In the genomic region with DNA sequence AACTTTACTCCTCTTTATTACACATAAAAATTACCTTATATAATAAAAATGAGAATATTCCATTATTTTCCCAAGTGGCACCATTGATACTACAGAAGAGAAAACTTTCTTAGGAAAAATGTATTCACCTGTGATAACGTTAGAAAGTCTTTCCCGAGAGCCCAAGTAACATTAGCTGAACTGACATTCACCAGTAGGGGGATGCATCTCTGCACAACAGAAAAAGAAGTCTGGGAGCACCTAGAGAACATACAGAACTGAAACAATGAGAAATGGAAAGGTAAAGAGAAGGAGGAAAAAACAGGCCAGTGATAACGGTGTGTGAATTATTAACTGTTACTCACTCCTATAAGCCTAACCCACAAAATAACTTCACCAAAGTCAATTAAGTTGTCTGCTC, we compare ENCODE assay signal across 11 cellular contexts.
DNase-seq lines count a peak whose midpoint lies in the region; ATAC-seq and TF ChIP-seq lines count a peak whose summit lies in the region.
"Had no signal": no experiment of that assay in that cellular context is flagged by ENCODE, and none has a peak within 500 bp of the region (broad histone marks: within the 10 kb centered on the region; RNA-seq: fewer than 3 reads in every experiment).

No MANE protein-coding gene starts in this region.

- no peak overlapping the region for H3K27ac ChIP-seq in WERI-Rb-1
- H3K27ac ChIP-seq: suprapubic skin had no signal

- H3K9me3 ChIP-seq in WERI-Rb-1 (ENCODE audit: severe bottlenecking) = peaks cover 4% of the 10 kb centered on the region
- H3K9me3 ChIP-seq in BE2C = no peaks in the 10 kb centered on the region
- H3K9me3 ChIP-seq: suprapubic skin had no signal

- in situ Hi-C loops in KBM-7 (cut with MboI; ENCODE audit: low pct_unique_long_range_greater_than_20kb, low sequenced_read_pairs) = no loop called here

- no peaks in the 10 kb centered on the region for H3K4me1 ChIP-seq in BE2C
- H3K4me1 ChIP-seq: suprapubic skin had no signal

- H3K4me3 ChIP-seq in WERI-Rb-1 (ENCODE audit: low read depth, low read length) (no peak overlapping the region), BE2C (ENCODE audit: low read depth, low read length) (no peak overlapping the region)
- H3K4me3 ChIP-seq: suprapubic skin had no signal

- ATAC-seq in GM19452 (IDR thresholded peaks at IDR 0.05; ENCODE audit: unreplicated experiment) (no peak), GM21529 (IDR thresholded peaks at IDR 0.05; ENCODE audit: unreplicated experiment) (no peak)

- peak; percentile 35 for DNase-seq in ELR (ENCODE audit: low read depth)
- DNase-seq in KBM-7 = peak; percentile 19
- DNase-seq in WERI-Rb-1 = peak; percentile 34
- peak; percentile 63 for DNase-seq in left kidney (ENCODE audit: low read depth, low spot score)
- DNase-seq in BE2C = no peak
- no peak for DNase-seq in activated CD8-positive, alpha-beta memory T cell treated with anti-CD3 and anti-CD28 coated beads, Interleukin-2, amount 50 U/mL, for 4 hours
- DNase-seq: GF-D8; stimulated activated CD4-positive, alpha-beta T cell treated with anti-CD3 and anti-CD28 coated beads, Interleukin-15, amount 100 ng/mL, for 24 hours had no signal

- H3K27me3 ChIP-seq in WERI-Rb-1 (ENCODE audit: insufficient read depth, low read depth, severe bottlenecking) (no peaks in the 10 kb centered on the region), BE2C (no peaks in the 10 kb centered on the region)
- H3K27me3 ChIP-seq: suprapubic skin had no signal

- TF ChIP-seq CTCF in WERI-Rb-1 (IDR thresholded peaks at IDR 0.05; ENCODE audit: low read depth, low read length) (peak; percentile 49), BE2C (IDR thresholded peaks at IDR 0.05; ENCODE audit: low read depth, low read length) (no peak)

- H3K36me3 ChIP-seq in WERI-Rb-1 (no peaks in the 10 kb centered on the region), BE2C (no peaks in the 10 kb centered on the region)
- H3K36me3 ChIP-seq: suprapubic skin had no signal

Comparison
In these comparisons a context has a peak if more than half of its experiments do, and no peak if none do; other contexts are left out.
1. DNase-seq: peak in ELR (single experiment), KBM-7 (single experiment), WERI-Rb-1 (single experiment) and left kidney (single experiment); none in BE2C (single experiment) and activated CD8-positive, alpha-beta memory T cell treated with anti-CD3 and anti-CD28 coated beads, Interleukin-2, amount 50 U/mL, for 4 hours (single experiment).